Comparison of ENCODE assay signal across 8 cellular contexts in genomic region chr6:64012351-64013060, GRCh38.
DNase-seq lines count a peak whose midpoint lies in the region; ATAC-seq and TF ChIP-seq lines count a peak whose summit lies in the region.

No MANE protein-coding gene starts in this region.

- no peak for ATAC-seq in HG03354 (IDR thresholded peaks at IDR 0.05; ENCODE audit: poor library complexity, severe bottlenecking, unreplicated experiment)
- no peak for ATAC-seq in natural killer cell treated with Interleukin-12 subunit alpha and Interleukin-12 subunit beta and Interleukin-15 and Interleukin-18, amount 100 ng/mL, for 72 hours

- H3K27ac Mint-ChIP-seq in natural killer cell treated with Interleukin-12 subunit alpha and Interleukin-12 subunit beta and Interleukin-15 and Interleukin-18, amount 100 ng/mL, for 72 hours = no peak overlapping the region

- TF ChIP-seq CTCF in smooth muscle cell (IDR thresholded peaks at IDR 0.05; ENCODE audit: borderline replicate concordance, insufficient read depth, poor library complexity, severe bottlenecking) = peak; percentile 77

- H3K4me3 ChIP-seq in smooth muscle cell = no peak overlapping the region

- intact Hi-C loops in head of caudate nucleus (cut with DNase I) = loop anchor here (5.0 kb wide), 1 partner anchor 320 kb away; no protein-coding TSS in a partner anchor

- no peaks in the 10 kb centered on the region for H3F3A ChIP-seq in smooth muscle cell (ENCODE audit: low read depth)

- no peak overlapping the region for H3K27ac ChIP-seq in smooth muscle cell (ENCODE audit: low read depth)

- DNase-seq in COR-L47 (lab: John Stamatoyannopoulos, UW) (peak; percentile 57), HT1080 (ENCODE audit: low read depth) (peak; percentile 50), SK-MEL-5 (ENCODE audit: low read depth, low spot score) (peak; percentile 91), head of caudate nucleus (peak in 33 of 42 donors; percentile 10 to 79 (median 57)), smooth muscle cell (lab: John Stamatoyannopoulos, UW; ENCODE audit: unreplicated experiment) (no peak)
- no peak for DNase-seq in activated effector memory CD4-positive, alpha-beta T cell treated with anti-CD3 and anti-CD28 coated beads, Interleukin-2, amount 50 U/mL, for 16 hours
- DNase-seq in natural killer cell treated with Interleukin-12 subunit alpha and Interleukin-12 subunit beta and Interleukin-15 and Interleukin-18, amount 100 ng/mL, for 72 hours (ENCODE audit: low spot score) = no peak

- H3K36me3 Mint-ChIP-seq in natural killer cell treated with Interleukin-12 subunit alpha and Interleukin-12 subunit beta and Interleukin-15 and Interleukin-18, amount 100 ng/mL, for 72 hours = peaks cover 10% of the 10 kb centered on the region

- no peaks in the 10 kb centered on the region for H3K9me3 ChIP-seq in smooth muscle cell (replicated peaks; ENCODE audit: low read depth)

- H3K79me2 ChIP-seq in smooth muscle cell (ENCODE audit: low read depth) = no peaks in the 10 kb centered on the region

- peaks cover 8% of the 10 kb centered on the region for H3K4me1 ChIP-seq in smooth muscle cell (ENCODE audit: low read depth)

- H3K4me3 Mint-ChIP-seq in natural killer cell treated with Interleukin-12 subunit alpha and Interleukin-12 subunit beta and Interleukin-15 and Interleukin-18, amount 100 ng/mL, for 72 hours = no peak overlapping the region

- H3K36me3 ChIP-seq in smooth muscle cell (ENCODE audit: low read depth) = no peaks in the 10 kb centered on the region

- peak overlapping the region; percentile 71 for H2AFZ ChIP-seq in smooth muscle cell (ENCODE audit: low read depth)

- in situ Hi-C loops in SK-MEL-5 (cut with HindIII; ENCODE audit: low pct_unique_long_range_greater_than_20kb, low sequenced_read_pairs) = no loop called here

- WGBS in smooth muscle cell (ENCODE audit: low lambda C conversion rate) = 60% methylated on average over 4 of the region's 4 CpGs

- H3K4me1 Mint-ChIP-seq in natural killer cell treated with Interleukin-12 subunit alpha and Interleukin-12 subunit beta and Interleukin-15 and Interleukin-18, amount 100 ng/mL, for 72 hours (ENCODE audit: low read depth in 2 of 2) = no peaks in the 10 kb centered on the region

- no peaks in the 10 kb centered on the region for H3K27me3 ChIP-seq in smooth muscle cell (ENCODE audit: low read depth)

- H3K9ac ChIP-seq in smooth muscle cell (ENCODE audit: low read depth) = no peak overlapping the region

- peaks cover 11% of the 10 kb centered on the region for H3K9me3 Mint-ChIP-seq in natural killer cell treated with Interleukin-12 subunit alpha and Interleukin-12 subunit beta and Interleukin-15 and Interleukin-18, amount 100 ng/mL, for 72 hours

- no peaks in the 10 kb centered on the region for H3K27me3 Mint-ChIP-seq in natural killer cell treated with Interleukin-12 subunit alpha and Interleukin-12 subunit beta and Interleukin-15 and Interleukin-18, amount 100 ng/mL, for 72 hours

- no peaks in the 10 kb centered on the region for H4K20me1 ChIP-seq in smooth muscle cell (ENCODE audit: low read depth)

- peak overlapping the region; percentile 13 for H3K4me2 ChIP-seq in smooth muscle cell

Comparison
In these comparisons a context has a peak if more than half of its experiments do, and no peak if none do; other contexts are left out.
1. DNase-seq: peak in COR-L47 (single experiment), HT1080 (single experiment), SK-MEL-5 (single experiment) and head of caudate nucleus (33 of 42); none in smooth muscle cell (single experiment), activated effector memory CD4-positive, alpha-beta T cell treated with anti-CD3 and anti-CD28 coated beads, Interleukin-2, amount 50 U/mL, for 16 hours (single experiment) and natural killer cell treated with Interleukin-12 subunit alpha and Interleukin-12 subunit beta and Interleukin-15 and Interleukin-18, amount 100 ng/mL, for 72 hours (single experiment).